31 cellular contexts compared by ENCODE assay signal in the genomic region with DNA sequence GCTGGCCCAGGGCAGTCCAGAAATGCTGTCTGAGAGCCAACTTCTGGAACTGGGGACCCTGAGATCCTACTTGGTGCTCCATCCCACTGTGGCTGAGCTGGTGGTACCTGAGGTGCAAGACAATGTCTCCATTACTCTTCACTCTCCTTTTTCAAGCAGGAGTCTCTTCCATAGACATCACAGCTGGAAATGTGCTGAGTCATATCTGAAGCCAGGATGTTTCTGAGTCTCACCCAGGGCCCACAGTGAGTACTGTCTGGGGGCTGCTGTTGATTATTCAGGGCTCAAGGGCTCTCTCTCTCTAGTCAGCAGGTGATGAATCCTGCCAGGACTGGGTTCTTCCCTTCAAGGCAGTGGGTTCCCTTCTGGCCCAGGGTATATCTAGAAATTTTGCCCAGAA.
DNase-seq lines count a peak whose midpoint lies in the region; ATAC-seq, FAIRE-seq and TF ChIP-seq lines count a peak whose summit lies in the region.
"Had no signal": no experiment of that assay in that cellular context is flagged by ENCODE, and none has a peak within 500 bp of the region (broad histone marks: within the 10 kb centered on the region; RNA-seq: fewer than 3 reads in every experiment).

No MANE protein-coding gene starts in this region.

- H2AFZ ChIP-seq in IMR-90 (replicated peaks; ENCODE audit: low read length, poor library complexity): peak overlapping the region; percentile 91

- BruUV-seq in IMR-90 (replicated peaks; lab: Mats Ljungman, UMichigan): no TSS peak

- peaks cover 3 to 7% of the 10 kb centered on the region in 2 donors for H3K9me3 Mint-ChIP-seq in activated T-cell treated with anti-CD3 and anti-CD28 coated beads, Interleukin-2, amount 50 U/mL, for 72 hours
- H3K9me3 Mint-ChIP-seq in natural killer cell: peaks cover 11 to 24% of the 10 kb centered on the region in 2 donors

- H3K4me3 Mint-ChIP-seq in activated T-cell treated with anti-CD3 and anti-CD28 coated beads, Interleukin-2, amount 50 U/mL, for 72 hours: no peak overlapping the region
- H3K4me3 Mint-ChIP-seq in natural killer cell: no peak overlapping the region
- H3K4me3 Mint-ChIP-seq: activated CD8-positive, alpha-beta T cell treated with anti-CD3 and anti-CD28 coated beads, Interleukin-2, amount 10 ng/mL, durations not matched to agents 7 days and 5 days; activated naive CD8-positive, alpha-beta T cell treated with anti-CD3 and anti-CD28 coated beads, Interleukin-2, amount 50 U/mL, for 24 hours; naive thymus-derived CD4-positive, alpha-beta T cell; stimulated activated naive B cell treated with anti-CD40 and anti-IgM and Interleukin-4, amounts not matched to agents 10 μg/mL and 1 μg/mL and 100 μg/mL, for 72 hours; T-cell had no signal

- H3K18ac ChIP-seq in IMR-90 (ENCODE audit: low read depth, low read length): peak overlapping the region; percentile 100

- no peak overlapping the region for H3K4me3 ChIP-seq in A549
- H3K4me3 ChIP-seq in IMR-90 (ENCODE audit: insufficient read depth, low read depth, low read length): no peak overlapping the region
- H3K4me3 ChIP-seq in bronchial epithelial cell (ENCODE audit: low read depth, low read length): no peak overlapping the region
- H3K4me3 ChIP-seq in coronary artery: no peak overlapping the region
- H3K4me3 ChIP-seq: cardiac muscle cell, heart right ventricle, SJCRH30, suprapubic skin had no signal

- H2BK15ac ChIP-seq in IMR-90 (ENCODE audit: low read depth, low read length): peak overlapping the region; percentile 97; the same call in 2 of the 3 replicates

- no peak for DNase-seq in A549 (ENCODE audit: low read depth in 1 of 2, low spot score in 1 of 2)
- DNase-seq in IMR-90: peak; percentile 73
- peak; percentile 4 for DNase-seq in bronchial epithelial cell (ENCODE audit: low read depth)
- DNase-seq in glomerular visceral epithelial cell (ENCODE audit: extremely low spot score): peak; percentile 7
- DNase-seq in activated T-cell treated with anti-CD3 and anti-CD28 coated beads, Interleukin-2, amount 50 U/mL, for 72 hours: no peak
- no peak for DNase-seq in natural killer cell
- DNase-seq in coronary artery (ENCODE audit: low spot score): no peak
- DNase-seq: activated CD8-positive, alpha-beta T cell treated with anti-CD3 and anti-CD28 coated beads, Interleukin-2, amount 10 ng/mL, durations not matched to agents 7 days and 5 days; activated gamma-delta T cell treated with Interleukin-2 at 50 U/mL for 16 hours; activated naive CD8-positive, alpha-beta T cell treated with anti-CD3 and anti-CD28 coated beads, Interleukin-2, amount 50 U/mL, for 24 hours; activated T-cell treated with anti-CD3 and anti-CD28 coated beads, Interleukin-2, amount 50 U/mL, for 1 hour; H7; heart right ventricle; left cardiac atrium; naive thymus-derived CD4-positive, alpha-beta T cell; NCI-H1092; NCI-H187; NCI-H526; occipital lobe; retina; SJCRH30; stimulated activated CD4-positive, alpha-beta T cell treated with anti-CD3 and anti-CD28 coated beads, Interleukin-4, amount 100 ng/mL, for 1 hour; stimulated activated naive B cell treated with anti-CD40 and anti-IgM and Interleukin-4, amounts not matched to agents 10 μg/mL and 1 μg/mL and 100 μg/mL, for 72 hours; T-cell had no signal

- H3K14ac ChIP-seq in IMR-90 (replicated peaks; ENCODE audit: low read depth, low read length): peak overlapping the region; percentile 97

- no peaks in the 10 kb centered on the region for H3K4me1 Mint-ChIP-seq in activated T-cell treated with anti-CD3 and anti-CD28 coated beads, Interleukin-2, amount 50 U/mL, for 72 hours (ENCODE audit: low read depth)
- no peaks in the 10 kb centered on the region for H3K4me1 Mint-ChIP-seq in natural killer cell
- H3K4me1 Mint-ChIP-seq: activated naive CD8-positive, alpha-beta T cell treated with anti-CD3 and anti-CD28 coated beads, Interleukin-2, amount 50 U/mL, for 24 hours; naive thymus-derived CD4-positive, alpha-beta T cell; stimulated activated naive B cell treated with anti-CD40 and anti-IgM and Interleukin-4, amounts not matched to agents 10 μg/mL and 1 μg/mL and 100 μg/mL, for 72 hours; T-cell had no signal

- TF ChIP-seq RAD21 in A549 (conservative IDR thresholded peaks at IDR 0.05 in 1 of 2, IDR thresholded peaks at IDR 0.05 in 1 of 2) (no peak), IMR-90 (IDR thresholded peaks at IDR 0.05; ENCODE audit: low read length) (no peak)

- no peak for FAIRE-seq in A549 (lab: Jason Lieb, UNC)
- FAIRE-seq in bronchial epithelial cell (lab: Jason Lieb, UNC): peak; percentile 13
- FAIRE-seq: D721Med had no signal

- H3K4me2 ChIP-seq in A549 (no peak overlapping the region), IMR-90 (ENCODE audit: low read depth, low read length) (no peak overlapping the region)

- in situ Hi-C loops in IMR-90 (cut with MboI; ENCODE audit: low sequenced_read_pairs): loop anchor here (10.0 kb wide), 2 partner anchors 249 to 459 kb away; no protein-coding TSS in a partner anchor

- no peaks in the 10 kb centered on the region for H3K36me3 Mint-ChIP-seq in activated T-cell treated with anti-CD3 and anti-CD28 coated beads, Interleukin-2, amount 50 U/mL, for 72 hours (ENCODE audit: insufficient read depth in 2 of 2)
- H3K36me3 Mint-ChIP-seq in natural killer cell: no peaks in the 10 kb centered on the region
- H3K36me3 Mint-ChIP-seq: stimulated activated naive B cell treated with anti-CD40 and anti-IgM and Interleukin-4, amounts not matched to agents 10 μg/mL and 1 μg/mL and 100 μg/mL, for 72 hours; T-cell had no signal

- H3K9ac ChIP-seq in IMR-90 (ENCODE audit: low read depth, low read length): no peak overlapping the region

- TF ChIP-seq CTCF in A549 (IDR thresholded peaks at IDR 0.05): no peak
- no peak for TF ChIP-seq CTCF in IMR-90 (conservative IDR thresholded peaks at IDR 0.05; ENCODE audit: low read depth, low read length)
- no peak for TF ChIP-seq CTCF in bronchial epithelial cell (IDR thresholded peaks at IDR 0.05; ENCODE audit: insufficient read depth, low read length, severe bottlenecking)
- no peak for TF ChIP-seq CTCF in natural killer cell (IDR thresholded peaks at IDR 0.05)
- no peak for TF ChIP-seq CTCF in coronary artery (IDR thresholded peaks at IDR 0.05)

- peak overlapping the region; percentile 96 for H2BK20ac ChIP-seq in IMR-90 (ENCODE audit: low read depth, low read length)

- no peak overlapping the region for H3K27ac Mint-ChIP-seq in activated T-cell treated with anti-CD3 and anti-CD28 coated beads, Interleukin-2, amount 50 U/mL, for 72 hours
- H3K27ac Mint-ChIP-seq in natural killer cell: no peak overlapping the region
- H3K27ac Mint-ChIP-seq: activated CD8-positive, alpha-beta T cell treated with anti-CD3 and anti-CD28 coated beads, Interleukin-2, amount 10 ng/mL, durations not matched to agents 7 days and 5 days; activated naive CD8-positive, alpha-beta T cell treated with anti-CD3 and anti-CD28 coated beads, Interleukin-2, amount 50 U/mL, for 24 hours; naive thymus-derived CD4-positive, alpha-beta T cell; stimulated activated naive B cell treated with anti-CD40 and anti-IgM and Interleukin-4, amounts not matched to agents 10 μg/mL and 1 μg/mL and 100 μg/mL, for 72 hours; T-cell had no signal

- peak overlapping the region; percentile 98 for H2BK120ac ChIP-seq in IMR-90 (ENCODE audit: low read depth, low read length)

- no peaks in the 10 kb centered on the region for H3K79me1 ChIP-seq in IMR-90 (ENCODE audit: low read depth in 1 of 2, low read length in 2 of 2)

- peak overlapping the region; percentile 95 to 97 for H4K8ac ChIP-seq in IMR-90 (ENCODE audit: low read depth in 2 of 2, low read length in 2 of 2)

- dilution Hi-C loops in IMR-90 (cut with HindIII; ENCODE audit: low sequenced_read_pairs, unreplicated experiment): no loop called here

- TF ChIP-seq EP300 in A549 (IDR thresholded peaks at IDR 0.05): no peak

- peak overlapping the region; percentile 88 for H3K23ac ChIP-seq in IMR-90 (ENCODE audit: low read depth, low read length)

- peak overlapping the region; percentile 85 for H2AK5ac ChIP-seq in IMR-90 (ENCODE audit: low read depth, low read length)

- intact Hi-C loops in IMR-90 (cut with micrococcal nuclease): no loop called here
- intact Hi-C loops in natural killer cell (cut with micrococcal nuclease): no loop called here

- H3K56ac ChIP-seq in IMR-90 (ENCODE audit: extremely low read depth, insufficient read depth, low read length): peak overlapping the region; percentile 49; the same call in 1 of the 2 replicates

- no peak for ATAC-seq in A549
- ATAC-seq in IMR-90 (ENCODE audit: low read depth): peak; percentile 80
- ATAC-seq in activated T-cell treated with anti-CD3 and anti-CD28 coated beads, Interleukin-2, amount 50 U/mL, for 72 hours (replicated peaks in 1 of 2): no peak
- no peak for ATAC-seq in GM18909 (IDR thresholded peaks at IDR 0.05; ENCODE audit: poor library complexity, unreplicated experiment)
- no peak for ATAC-seq in natural killer cell
- ATAC-seq: activated CD4-positive, CD25-positive, alpha-beta regulatory T cell treated with anti-CD3 and anti-CD28 coated beads, Interleukin-2, amount 50 U/mL, for 24 hours; activated CD8-positive, alpha-beta T cell treated with anti-CD3 and anti-CD28 coated beads, Interleukin-2, amount 10 ng/mL, durations not matched to agents 7 days and 5 days; activated naive CD8-positive, alpha-beta T cell treated with anti-CD3 and anti-CD28 coated beads, Interleukin-2, amount 50 U/mL, for 24 hours; heart right ventricle; left cardiac atrium; naive thymus-derived CD4-positive, alpha-beta T cell; Panc1; stimulated activated naive B cell treated with anti-CD40 and anti-IgM and Interleukin-4, amounts not matched to agents 10 μg/mL and 1 μg/mL and 100 μg/mL, for 72 hours; T-cell had no signal

- peak overlapping the region; percentile 99 for H4K5ac ChIP-seq in IMR-90 (ENCODE audit: low read depth, low read length)

- H3K27me3 Mint-ChIP-seq in activated T-cell treated with anti-CD3 and anti-CD28 coated beads, Interleukin-2, amount 50 U/mL, for 72 hours (ENCODE audit: low read depth): no peaks in the 10 kb centered on the region
- H3K27me3 Mint-ChIP-seq in natural killer cell (ENCODE audit: low read depth in 2 of 2): no peaks in the 10 kb centered on the region
- H3K27me3 Mint-ChIP-seq: activated naive CD8-positive, alpha-beta T cell treated with anti-CD3 and anti-CD28 coated beads, Interleukin-2, amount 50 U/mL, for 24 hours; stimulated activated naive B cell treated with anti-CD40 and anti-IgM and Interleukin-4, amounts not matched to agents 10 μg/mL and 1 μg/mL and 100 μg/mL, for 72 hours; T-cell had no signal

- peaks cover 15% of the 10 kb centered on the region for H3K9me1 ChIP-seq in IMR-90 (ENCODE audit: insufficient read depth, low read length)

- no peaks in the 10 kb centered on the region for H3K36me3 ChIP-seq in IMR-90 (ENCODE audit: control insufficient read depth, insufficient read depth, low read length)
- no peaks in the 10 kb centered on the region for H3K36me3 ChIP-seq in bronchial epithelial cell (ENCODE audit: control insufficient read depth, insufficient read depth, low read length)
- H3K36me3 ChIP-seq: cardiac muscle cell, heart right ventricle, SJCRH30, suprapubic skin had no signal

- H2BK5ac ChIP-seq in IMR-90 (ENCODE audit: low read depth, low read length, poor library complexity, severe bottlenecking): peak overlapping the region; percentile 84

- no peaks in the 10 kb centered on the region for H4K20me1 ChIP-seq in IMR-90 (ENCODE audit: insufficient read depth, low read length)

- H3K4me1 ChIP-seq in A549 (no peaks in the 10 kb centered on the region), IMR-90 (ENCODE audit: control insufficient read depth, insufficient read depth, low read length) (peaks cover 8% of the 10 kb centered on the region)
- H3K4me1 ChIP-seq: heart right ventricle, SJCRH30, suprapubic skin had no signal

- H3K4ac ChIP-seq in IMR-90 (ENCODE audit: low read depth, low read length): peak overlapping the region; percentile 92

- POLR2A ChIA-PET in A549 (lab: Yijun Ruan, JAX): no interaction called here
- POLR2A ChIA-PET in IMR-90 (lab: Charles Lee; ENCODE audit: unreplicated experiment): no interaction called here

- peak overlapping the region; percentile 58 for H2AK9ac ChIP-seq in IMR-90 (replicated peaks; ENCODE audit: low read depth, low read length, poor library complexity)

- no peaks in the 10 kb centered on the region for H3K27me3 ChIP-seq in IMR-90 (ENCODE audit: control insufficient read depth, insufficient read depth, low read length)
- no peaks in the 10 kb centered on the region for H3K27me3 ChIP-seq in bronchial epithelial cell (ENCODE audit: control insufficient read depth, insufficient read depth, low read length)
- H3K27me3 ChIP-seq: cardiac muscle cell, heart right ventricle, SJCRH30, suprapubic skin had no signal

- peak overlapping the region; percentile 96 for H4K91ac ChIP-seq in IMR-90 (ENCODE audit: insufficient read depth, low read depth, low read length)

- CTCF ChIA-PET in A549 (lab: Yijun Ruan, JAX) (no interaction called here), IMR-90 (lab: Yijun Ruan, JAX) (interaction anchor here (2.2 kb wide), 1 partner anchor 255 kb away, joined by 6 read pairs; no protein-coding TSS in a partner anchor)

- H3K27ac ChIP-seq in A549: no peak overlapping the region
- peak overlapping the region; percentile 61 for H3K27ac ChIP-seq in IMR-90 (ENCODE audit: insufficient read depth, low read length)
- no peak overlapping the region for H3K27ac ChIP-seq in coronary artery
- H3K27ac ChIP-seq: C4-2B, cardiac muscle cell, heart right ventricle, SJCRH30, suprapubic skin had no signal

- no peak for TF ChIP-seq POLR2A in A549 (IDR thresholded peaks at IDR 0.05; ENCODE audit: low read length)
- TF ChIP-seq POLR2A in IMR-90 (IDR thresholded peaks at IDR 0.05; ENCODE audit: low read depth, low read length): no peak

- H3K9me3 ChIP-seq in A549 (no peaks in the 10 kb centered on the region; the same call in 2 of the 3 replicates), IMR-90 (ENCODE audit: control insufficient read depth, insufficient read depth, low read length) (no peaks in the 10 kb centered on the region)
- H3K9me3 ChIP-seq: SJCRH30, suprapubic skin had no signal

Comparison
In these comparisons a context has a peak if more than half of its experiments do, and no peak if none do; other contexts are left out.
1. DNase-seq: peak in IMR-90 (single experiment), bronchial epithelial cell (single experiment) and glomerular visceral epithelial cell (single experiment); none in A549 (0 of 2), activated T-cell treated with anti-CD3 and anti-CD28 coated beads, Interleukin-2, amount 50 U/mL, for 72 hours (0 of 2), natural killer cell (single experiment) and coronary artery (single experiment).